Comparison of ENCODE assay signal across 29 cellular contexts in the genomic region with DNA sequence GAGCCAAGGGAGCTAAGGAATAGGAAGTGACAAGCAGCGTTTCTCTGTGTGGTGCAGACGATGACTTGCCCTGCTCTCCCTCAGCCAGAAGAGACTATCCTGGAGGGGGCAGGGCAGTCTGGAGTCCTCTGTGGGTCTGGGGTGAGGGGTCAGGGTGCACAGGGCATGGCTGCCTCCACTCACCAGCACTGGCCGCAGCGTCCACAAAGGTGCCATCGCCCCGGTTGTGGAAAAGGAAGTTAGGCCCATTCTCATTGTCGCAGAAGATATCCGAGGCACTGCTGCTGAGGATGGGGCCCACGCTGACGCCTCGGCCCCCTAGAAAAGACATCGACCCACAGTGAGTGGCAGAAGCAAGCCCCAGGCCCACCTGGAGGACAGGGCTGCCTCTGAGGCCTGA. TPM values are rescaled to one million over a fixed set of nuclear protein-coding genes. Genes with fewer than 3 reads are reported as not detected.
A peak's percentile ranks its signal among the peaks of the same experiment; 100 is the strongest.
DNase-seq lines count a peak whose midpoint lies in the region; FAIRE-seq and TF ChIP-seq lines count a peak whose summit lies in the region.
"Had no signal": no experiment of that assay in that cellular context is flagged by ENCODE, and none has a peak within 500 bp of the region (broad histone marks: within the 10 kb centered on the region; RNA-seq: fewer than 3 reads in every experiment).

No MANE protein-coding gene starts in this region.

- no peak overlapping the region for H3K23ac ChIP-seq in H1 (ENCODE audit: insufficient read length)
- peak overlapping the region; percentile 38 for H3K23ac ChIP-seq in neuronal stem cell (ENCODE audit: low read depth, low read length, poor library complexity)

- no peak overlapping the region for H2AK5ac ChIP-seq in H1 (ENCODE audit: low read depth, low read length)
- no peak overlapping the region for H2AK5ac ChIP-seq in neuronal stem cell (ENCODE audit: low read depth, low read length)

- no peak overlapping the region for H3K4me3 ChIP-seq in H1 (ENCODE audit: extremely low read depth in 1 of 4, insufficient read depth in 2 of 4, low read depth in 3 of 4, low read length in 4 of 4)
- no peak overlapping the region for H3K4me3 ChIP-seq in kidney (ENCODE audit: low read length in 2 of 2)
- H3K4me3 ChIP-seq in neuronal stem cell (ENCODE audit: low read length in 2 of 2): no peak overlapping the region
- H3K4me3 ChIP-seq: BLaER1, GM12878 had no signal

- TF ChIP-seq CTCF in H1 (IDR thresholded peaks at IDR 0.05; ENCODE audit: control extremely low read depth in 1 of 3, insufficient read depth in 1 of 3, low read depth in 1 of 3, low read length in 3 of 3) (no peak), kidney (IDR thresholded peaks at IDR 0.05; ENCODE audit: borderline replicate concordance, extremely low read depth, insufficient read depth) (no peak)

- intact Hi-C loops in kidney (cut with DNase I): no loop called here

- H3K4ac ChIP-seq in H1 (replicated peaks; ENCODE audit: insufficient read length, low read depth, low read length): no peak overlapping the region
- no peak overlapping the region for H3K4ac ChIP-seq in neuronal stem cell (ENCODE audit: low read length)

- 92% methylated on average over 8 of the region's 12 CpGs; no CpG with 5 or more reads in 1 of the 2 experiments for WGBS in H1 (ENCODE audit: extremely low coverage in 1 of 2, insufficient coverage in 1 of 2, insufficient read length in 1 of 2, insufficient replicate concordance in 2 of 2, low coverage in 1 of 2, low lambda C conversion rate in 2 of 2, missing lambda C conversion rate in 1 of 2), 2 experiments
- WGBS in neuronal stem cell (ENCODE audit: extremely low coverage in 2 of 2, insufficient read length in 2 of 2, insufficient replicate concordance in 1 of 2), 2 donors: no CpG with 5 or more reads among the region's 12 CpGs

- TF ChIP-seq POLR2A in H1 (IDR thresholded peaks at IDR 0.05; ENCODE audit: control extremely low read depth in 1 of 2, low read depth in 2 of 2, low read length in 2 of 2): no peak

- CTCF ChIA-PET in H1 (lab: Charles Lee; ENCODE audit: partially characterized antibody): interaction anchor here (1.1 to 9.6 kb wide), 11 partner anchors 10 to 263 kb away, joined by 3 to 87 read pairs (median 5); no protein-coding TSS in a partner anchor

- no peak overlapping the region for H4K5ac ChIP-seq in H1 (ENCODE audit: insufficient read length, low read depth, low read length)

- no peak overlapping the region for H2BK120ac ChIP-seq in H1 (replicated peaks; ENCODE audit: low read depth, low read length)
- H2BK120ac ChIP-seq in neuronal stem cell (ENCODE audit: low read depth, low read length): no peak overlapping the region

- H3K4me2 ChIP-seq in H1 (ENCODE audit: insufficient read depth in 1 of 2, low read depth in 2 of 2, low read length in 2 of 2) (no peak overlapping the region), neuronal stem cell (ENCODE audit: insufficient read depth, low read length, poor library complexity, severe bottlenecking) (no peak overlapping the region)
- H3K4me2 ChIP-seq: BLaER1 had no signal

- no peaks in the 10 kb centered on the region for H3K9me3 ChIP-seq in H1 (ENCODE audit: insufficient read depth in 2 of 2, low read depth in 1 of 2, low read length in 1 of 2)
- H3K9me3 ChIP-seq in kidney (ENCODE audit: control insufficient read depth in 1 of 2, low read length in 2 of 2): no peaks in the 10 kb centered on the region
- no peaks in the 10 kb centered on the region for H3K9me3 ChIP-seq in neuronal stem cell (replicated peaks in 1 of 2; ENCODE audit: control insufficient read depth in 2 of 2, insufficient read depth in 1 of 2, low read depth in 1 of 2, low read length in 2 of 2)
- H3K9me3 ChIP-seq: BE2C, BLaER1 had no signal

- no peak for TF ChIP-seq EP300 in H1 (IDR thresholded peaks at IDR 0.05; ENCODE audit: borderline replicate concordance in 1 of 2, low read depth in 2 of 2, low read length in 2 of 2)

- H3K4me1 ChIP-seq in H1 (replicated peaks in 1 of 4; ENCODE audit: control insufficient read depth in 3 of 4, insufficient read depth in 4 of 4, low read length in 3 of 4) (peaks cover 0 to 5% (median 2%) of the 10 kb centered on the region in 4 experiments; a peak in 3 of 7 replicates), kidney (ENCODE audit: control insufficient read depth in 1 of 2, insufficient read depth in 1 of 2, low read depth in 1 of 2, low read length in 2 of 2) (no peaks in the 10 kb centered on the region), neuronal stem cell (ENCODE audit: control insufficient read depth in 2 of 2, insufficient read depth in 1 of 2, low read depth in 1 of 2, low read length in 2 of 2) (peaks cover 0 to 7% of the 10 kb centered on the region in 2 donors)
- H3K4me1 ChIP-seq: BE2C had no signal

- H4K20me1 ChIP-seq in H1 (replicated peaks in 1 of 2; ENCODE audit: control insufficient read depth in 1 of 2, insufficient read depth in 2 of 2, low read length in 2 of 2): no peaks in the 10 kb centered on the region
- H4K20me1 ChIP-seq: BLaER1 had no signal

- no peaks in the 10 kb centered on the region for H3K79me2 ChIP-seq in H1 (ENCODE audit: control insufficient read depth in 1 of 2, insufficient read depth in 2 of 2, low read length in 2 of 2)

- 0 out of 2 replicates have a peak overlapping the region, but pooled peaks have one; percentile 46 for H2BK15ac ChIP-seq in H1 (ENCODE audit: low read length)
- H2BK15ac ChIP-seq in neuronal stem cell (ENCODE audit: low read length): no peak overlapping the region

- H4K91ac ChIP-seq in H1 (replicated peaks; ENCODE audit: insufficient read length, low read length) (no peak overlapping the region), neuronal stem cell (ENCODE audit: low read depth, low read length, poor library complexity) (no peak overlapping the region)

- H3K9ac ChIP-seq in H1 (replicated peaks in 1 of 4; ENCODE audit: extremely low read depth in 1 of 4, low read depth in 3 of 4, low read length in 3 of 4): no peak overlapping the region
- H3K9ac ChIP-seq in kidney (ENCODE audit: low read length in 2 of 2): no peak overlapping the region
- H3K9ac ChIP-seq in neuronal stem cell (ENCODE audit: low read depth, low read length, poor library complexity): no peak overlapping the region
- H3K9ac ChIP-seq: BLaER1 had no signal

- FAIRE-seq in H1 (lab: Jason Lieb, UNC) (no peak), kidney (lab: Jason Lieb, UNC) (no peak)
- FAIRE-seq: A204.1, GM12878, GM12892, GM18507 had no signal

- H3K18ac ChIP-seq in H1 (ENCODE audit: extremely low read depth, low read length) (no peak overlapping the region), neuronal stem cell (ENCODE audit: low read length) (peak overlapping the region; percentile 41)

- no peak overlapping the region for H3K27ac ChIP-seq in H1 (ENCODE audit: low read depth, low read length)
- H3K27ac ChIP-seq in kidney (ENCODE audit: low read depth in 2 of 2, low read length in 2 of 2): no peak overlapping the region
- no peak overlapping the region for H3K27ac ChIP-seq in neuronal stem cell (replicated peaks; ENCODE audit: low read length)
- H3K27ac ChIP-seq: BLaER1 had no signal

- no peaks in the 10 kb centered on the region for H3K23me2 ChIP-seq in H1 (ENCODE audit: low read depth, low read length)

- no peak overlapping the region for H2BK5ac ChIP-seq in H1 (ENCODE audit: low read depth, low read length)
- H2BK5ac ChIP-seq in neuronal stem cell (ENCODE audit: low read length): no peak overlapping the region

- DNase-seq in H1 (ENCODE audit: low read depth in 1 of 2, low spot score in 2 of 2) (no peak), kidney (peak; percentile 44), neuronal stem cell (ENCODE audit: low spot score) (no peak), NCI-H2107 treated with DMSO at 0.1 percent for 48 hours (lab: John Stamatoyannopoulos, UW; ENCODE audit: unreplicated experiment) (no peak), HUDEP-2 (lab: John Stamatoyannopoulos, UW; ENCODE audit: unreplicated experiment in 76 of 76) (no peak)
- no peak for DNase-seq in activated CD4-positive, alpha-beta T cell treated with anti-CD3 and anti-CD28 coated beads for 4 hours
- DNase-seq: 8988T; ACHN; BE2C; C1 segment of cervical spinal cord; CD4-positive, alpha-beta memory T cell; CD4-positive, CD25-positive, alpha-beta regulatory T cell; CD8-positive, alpha-beta memory T cell; COR-L47; DMS 273 treated with DMSO at 0.1 percent for 48 hours; DMS153; DMS53; DMS79; DND-41; EL; GDM1 had no signal

- no peak overlapping the region for H3K56ac ChIP-seq in H1 (replicated peaks; ENCODE audit: insufficient read length, low read depth, low read length)

- H2AFZ ChIP-seq in H1 (ENCODE audit: low read length) (no peak overlapping the region), neuronal stem cell (ENCODE audit: low read length) (no peak overlapping the region)

- no peak overlapping the region for H3K14ac ChIP-seq in H1 (ENCODE audit: insufficient read length)
- H3K14ac ChIP-seq in neuronal stem cell (ENCODE audit: low read length): no peak overlapping the region

- POLR2A ChIA-PET in H1 (lab: Charles Lee; ENCODE audit: partially characterized antibody): no interaction called here

- H4K8ac ChIP-seq in H1 (ENCODE audit: extremely low read depth, insufficient read depth, low read length) (no peak overlapping the region), neuronal stem cell (ENCODE audit: low read depth, low read length) (no peak overlapping the region)

- TF ChIP-seq RAD21 in H1 (IDR thresholded peaks at IDR 0.05 in 1 of 2, conservative IDR thresholded peaks at IDR 0.05 in 1 of 2; ENCODE audit: low read depth in 2 of 2, low read length in 2 of 2): no peak

- no peaks in the 10 kb centered on the region for H3K79me1 ChIP-seq in H1 (ENCODE audit: low read depth, low read length)
- no peaks in the 10 kb centered on the region for H3K79me1 ChIP-seq in neuronal stem cell (ENCODE audit: low read depth, low read length)

- H3K36me3 ChIP-seq in H1 (ENCODE audit: control insufficient read depth in 2 of 4, insufficient read depth in 4 of 4, low read length in 3 of 4) (no peaks in the 10 kb centered on the region), kidney (ENCODE audit: control insufficient read depth in 1 of 2, insufficient read depth in 2 of 2, low read length in 2 of 2) (no peaks in the 10 kb centered on the region), neuronal stem cell (replicated peaks in 1 of 2; ENCODE audit: control insufficient read depth in 2 of 2, insufficient read depth in 2 of 2, low read length in 2 of 2) (no peaks in the 10 kb centered on the region)
- H3K36me3 ChIP-seq: BE2C, BLaER1 had no signal

- H2BK20ac ChIP-seq in H1 (ENCODE audit: low read length): no peak overlapping the region

- H3K27me3 ChIP-seq in H1 (replicated peaks in 1 of 4; ENCODE audit: control insufficient read depth in 3 of 4, extremely low read depth in 1 of 4, insufficient read depth in 3 of 4, low read length in 3 of 4) (no peaks in the 10 kb centered on the region; a peak in 2 of 7 replicates), neuronal stem cell (ENCODE audit: control insufficient read depth in 3 of 3, insufficient read depth in 3 of 3, low read depth in 1 of 3, low read length in 3 of 3) (peaks cover 0 to 68% (median 0%) of the 10 kb centered on the region in 3 experiments)
- H3K27me3 ChIP-seq: BE2C had no signal

- no peak overlapping the region for H2BK12ac ChIP-seq in H1 (ENCODE audit: low read depth, low read length)
- H2BK12ac ChIP-seq in neuronal stem cell (ENCODE audit: low read length): no peak overlapping the region

RNA-seq across cellular contexts. Expression of gene GOLGA7B, which starts 58.2 kb away (rescaled TPM):
- total RNA-seq in H1 (2021; fragmentation: NEBNext Ultra II Directional; extraction: Animal tissue kit (Norgen Biotek cat#: 25700)): 0.04 TPM in 1 of 2 replicates, not detected in the other
- 0.02 and 0.14 TPM in 2 replicates for polyA plus RNA-seq in H1 (2011; rRNA removed)
- 0.14 TPM for polyA plus RNA-seq in H1 (2011; cell fraction: cytosol; rRNA removed)
- 0.27 TPM for polyA plus RNA-seq in H1 (2011; cell fraction: nucleus; rRNA removed)
- polyA plus RNA-seq in H1 (2012, experiment 1 of 2): 0.08 to 0.29 TPM (median 0.18 TPM) in 4 replicates
- polyA plus RNA-seq in H1 (2012, experiment 2 of 2): 0.04 TPM
- polyA plus RNA-seq in H1 (2013, experiment 1 of 2): 0.02 TPM
- 0.02 TPM for polyA plus RNA-seq in H1 (2013, experiment 2 of 2)
- polyA minus RNA-seq in H1 (2011; rRNA and poly(A)+ RNA removed): 0.13 and 0.24 TPM in 2 replicates
- not detected for polyA minus RNA-seq in H1 (2011; cell fraction: cytosol; rRNA and poly(A)+ RNA removed)
- not detected for polyA minus RNA-seq in H1 (2011; cell fraction: nucleus; rRNA and poly(A)+ RNA removed)
- 0.50 TPM for total RNA-seq in kidney
- not detected for polyA plus RNA-seq in kidney (ENCODE audit: insufficient read depth, low read depth, low replicate concordance)
- under 0.01 TPM for polyA plus RNA-seq in neuronal stem cell (2013, experiment 1 of 2)
- 0.01 TPM for polyA plus RNA-seq in neuronal stem cell (2013, experiment 2 of 2)
- total RNA-seq: G401, GM12878 had no signal
- polyA plus RNA-seq: AG04450, CD14-positive monocyte had no signal
